ENCODE assay signal across 3 cellular contexts in the genomic region with DNA sequence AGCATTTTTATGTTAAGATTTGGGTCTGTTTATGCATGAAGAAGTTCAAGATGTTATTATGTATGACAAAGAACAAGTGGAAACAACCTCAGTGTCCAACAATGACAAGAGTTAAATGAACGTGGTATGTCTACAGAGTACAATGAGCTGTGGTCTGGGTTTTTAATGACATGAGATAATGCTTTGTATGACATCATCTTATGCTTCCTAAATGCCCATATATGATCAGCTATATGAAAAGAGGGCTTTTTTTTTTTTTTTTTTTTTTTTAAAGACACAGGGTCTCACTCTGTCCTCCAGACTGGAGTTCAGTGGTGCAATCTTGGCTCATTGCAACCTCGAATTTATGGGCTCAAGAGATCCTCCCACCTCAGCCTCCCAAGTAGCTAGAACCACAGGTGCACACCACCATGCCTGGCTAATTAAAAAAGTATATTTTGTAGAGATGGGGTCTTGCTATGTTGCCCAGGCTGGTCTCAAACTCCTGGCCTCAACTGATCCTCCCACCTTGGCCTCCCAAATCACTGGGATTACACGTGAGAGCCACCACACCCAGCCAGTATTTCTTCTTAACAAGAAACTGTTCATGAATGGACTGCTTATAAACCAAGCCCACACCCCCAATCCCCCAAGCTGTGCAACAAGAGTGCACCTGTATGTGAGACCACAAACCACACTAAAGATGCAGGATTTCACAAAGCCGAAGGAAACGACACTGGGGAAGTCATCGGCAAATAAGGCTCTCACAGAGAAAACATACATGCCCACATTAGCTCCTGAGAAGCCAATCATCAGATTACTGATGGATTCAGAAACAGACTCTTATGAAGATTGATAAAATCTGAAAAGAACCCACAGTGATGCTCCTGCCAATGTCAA.
TF ChIP-seq lines count a peak whose summit lies in the region.

No MANE protein-coding gene starts in this region.

TF ChIP-seq in HEK293, 187 proteins besides CTCF, POLR2A, EP300 and RAD21:
- TF ChIP-seq ZNF629 (tag by site-specific recombination; IDR thresholded peaks at IDR 0.05) (peak; percentile 66), ZBTB21 (tag by site-specific recombination; IDR thresholded peaks at IDR 0.05) (peak; percentile 53; the same call in 1 of the 2 replicates), ZNF362 (tag by site-specific recombination; IDR thresholded peaks at IDR 0.05) (0 out of 2 replicates have a peak, but pooled peaks have one; percentile 38), GLIS2 (tag by site-specific recombination; IDR thresholded peaks at IDR 0.05) (no peak), KLF9 (tag by site-specific recombination; IDR thresholded peaks at IDR 0.05; ENCODE audit: low read depth) (no peak)
- TF ChIP-seq, protein P1, sequence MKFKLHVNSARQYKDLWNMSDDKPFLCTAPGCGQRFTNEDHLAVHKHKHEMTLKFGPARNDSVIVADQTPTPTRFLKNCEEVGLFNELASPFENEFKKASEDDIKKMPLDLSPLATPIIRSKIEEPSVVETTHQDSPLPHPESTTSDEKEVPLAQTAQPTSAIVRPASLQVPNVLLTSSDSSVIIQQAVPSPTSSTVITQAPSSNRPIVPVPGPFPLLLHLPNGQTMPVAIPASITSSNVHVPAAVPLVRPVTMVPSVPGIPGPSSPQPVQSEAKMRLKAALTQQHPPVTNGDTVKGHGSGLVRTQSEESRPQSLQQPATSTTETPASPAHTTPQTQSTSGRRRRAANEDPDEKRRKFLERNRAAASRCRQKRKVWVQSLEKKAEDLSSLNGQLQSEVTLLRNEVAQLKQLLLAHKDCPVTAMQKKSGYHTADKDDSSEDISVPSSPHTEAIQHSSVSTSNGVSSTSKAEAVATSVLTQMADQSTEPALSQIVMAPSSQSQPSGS (tag by site-specific recombination; IDR thresholded peaks at IDR 0.05; ENCODE audit: low read depth): peak; percentile 88

TF ChIP-seq in WTC11, 78 proteins besides CTCF, POLR2A, EP300 and RAD21:
- no peak for TF ChIP-seq TEAD1 (CRISPR knock-in tag; IDR thresholded peaks at IDR 0.05)
- peak; percentile 45; the same call in 1 of the 2 replicates for TF ChIP-seq ZNF121 (CRISPR knock-in tag; IDR thresholded peaks at IDR 0.05)

TF ChIP-seq in neural cell, 6 proteins besides CTCF, POLR2A, EP300 and RAD21:
- TF ChIP-seq TAF1 (IDR thresholded peaks at IDR 0.05; ENCODE audit: low read depth) (no peak), EZH2 (IDR thresholded peaks at IDR 0.05; ENCODE audit: borderline replicate concordance, insufficient read depth, low read length, poor library complexity, severe bottlenecking) (no peak), SMC3 (conservative IDR thresholded peaks at IDR 0.05; ENCODE audit: poor library complexity) (no peak), POLR2AphosphoS5 (IDR thresholded peaks at IDR 0.05) (no peak), MXI1 (conservative IDR thresholded peaks at IDR 0.05; ENCODE audit: poor library complexity, severe bottlenecking) (no peak)
- TF ChIP-seq, protein P2, sequence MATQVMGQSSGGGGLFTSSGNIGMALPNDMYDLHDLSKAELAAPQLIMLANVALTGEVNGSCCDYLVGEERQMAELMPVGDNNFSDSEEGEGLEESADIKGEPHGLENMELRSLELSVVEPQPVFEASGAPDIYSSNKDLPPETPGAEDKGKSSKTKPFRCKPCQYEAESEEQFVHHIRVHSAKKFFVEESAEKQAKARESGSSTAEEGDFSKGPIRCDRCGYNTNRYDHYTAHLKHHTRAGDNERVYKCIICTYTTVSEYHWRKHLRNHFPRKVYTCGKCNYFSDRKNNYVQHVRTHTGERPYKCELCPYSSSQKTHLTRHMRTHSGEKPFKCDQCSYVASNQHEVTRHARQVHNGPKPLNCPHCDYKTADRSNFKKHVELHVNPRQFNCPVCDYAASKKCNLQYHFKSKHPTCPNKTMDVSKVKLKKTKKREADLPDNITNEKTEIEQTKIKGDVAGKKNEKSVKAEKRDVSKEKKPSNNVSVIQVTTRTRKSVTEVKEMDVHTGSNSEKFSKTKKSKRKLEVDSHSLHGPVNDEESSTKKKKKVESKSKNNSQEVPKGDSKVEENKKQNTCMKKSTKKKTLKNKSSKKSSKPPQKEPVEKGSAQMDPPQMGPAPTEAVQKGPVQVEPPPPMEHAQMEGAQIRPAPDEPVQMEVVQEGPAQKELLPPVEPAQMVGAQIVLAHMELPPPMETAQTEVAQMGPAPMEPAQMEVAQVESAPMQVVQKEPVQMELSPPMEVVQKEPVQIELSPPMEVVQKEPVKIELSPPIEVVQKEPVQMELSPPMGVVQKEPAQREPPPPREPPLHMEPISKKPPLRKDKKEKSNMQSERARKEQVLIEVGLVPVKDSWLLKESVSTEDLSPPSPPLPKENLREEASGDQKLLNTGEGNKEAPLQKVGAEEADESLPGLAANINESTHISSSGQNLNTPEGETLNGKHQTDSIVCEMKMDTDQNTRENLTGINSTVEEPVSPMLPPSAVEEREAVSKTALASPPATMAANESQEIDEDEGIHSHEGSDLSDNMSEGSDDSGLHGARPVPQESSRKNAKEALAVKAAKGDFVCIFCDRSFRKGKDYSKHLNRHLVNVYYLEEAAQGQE (IDR thresholded peaks at IDR 0.05; ENCODE audit: borderline replicate concordance): no peak
TF ChIP-seq in neural cell: peak in this region for 0.
